ENCODE assay signal across 8 cellular contexts in genomic region chr1:48498096-48498791, GRCh38. TPM values are rescaled to one million over a fixed set of nuclear protein-coding genes. Genes with fewer than 3 reads are reported as not detected.
DNase-seq lines count a peak whose midpoint lies in the region; ATAC-seq, FAIRE-seq and TF ChIP-seq lines count a peak whose summit lies in the region.

No MANE protein-coding gene starts in this region.

- no peaks in the 10 kb centered on the region for H3K9me3 Mint-ChIP-seq in type B pancreatic cell

- no peaks in the 10 kb centered on the region for H3K4me1 ChIP-seq in pancreas

- no peak overlapping the region for H3K27ac Mint-ChIP-seq in type B pancreatic cell

- no peaks in the 10 kb centered on the region for H3K9me3 ChIP-seq in MG63
- no peaks in the 10 kb centered on the region for H3K9me3 ChIP-seq in pancreas

- H3K27me3 Mint-ChIP-seq in type B pancreatic cell = peaks cover 3% of the 10 kb centered on the region

- DNase-seq in ELR (ENCODE audit: low read depth) = peak; percentile 37
- DNase-seq in GOT3 (lab: John Stamatoyannopoulos, UW) = peak; percentile 26
- peak; percentile 51 for DNase-seq in MG63
- peak; percentile 50 for DNase-seq in SHP77 treated with DMSO at 0.1 percent for 48 hours (lab: John Stamatoyannopoulos, UW)
- peak; percentile 87 for DNase-seq in activated effector memory CD4-positive, alpha-beta T cell treated with anti-CD3 and anti-CD28 coated beads, Interleukin-2, amount 50 U/mL, for 16 hours
- peak; percentile 88 for DNase-seq in globus pallidus (ENCODE audit: low spot score)
- peak; percentile 49 to 89 (median 77) for DNase-seq in pancreas
- peak; percentile 81 for DNase-seq in type B pancreatic cell (ENCODE audit: extremely low spot score, unreplicated experiment)

- peak overlapping the region; percentile 32 for H3K4me3 Mint-ChIP-seq in type B pancreatic cell

- H3K4me1 Mint-ChIP-seq in type B pancreatic cell (ENCODE audit: unreplicated experiment) = peaks cover 17% of the 10 kb centered on the region

- H3K27ac ChIP-seq in pancreas = no peak overlapping the region

- peak; percentile 78 for FAIRE-seq in pancreas (lab: Jason Lieb, UNC)

- no peak overlapping the region for H3K4me3 ChIP-seq in MG63
- no peak overlapping the region for H3K4me3 ChIP-seq in pancreas

- TF ChIP-seq CTCF in pancreas (IDR thresholded peaks at IDR 0.05) (peak; percentile 84 to 93 (median 88)), type B pancreatic cell (conservative IDR thresholded peaks at IDR 0.05) (peak; percentile 96)

- 20 to 22% methylated on average over 15 of the region's 15 CpGs for WGBS in pancreas, 2 donors

- intact Hi-C loops in pancreas (cut with DNase I) = no loop called here

- H3K27me3 ChIP-seq in MG63 (no peaks in the 10 kb centered on the region), pancreas (no peaks in the 10 kb centered on the region)

- no peaks in the 10 kb centered on the region for H3K36me3 Mint-ChIP-seq in type B pancreatic cell

- H3K36me3 ChIP-seq in MG63 (no peaks in the 10 kb centered on the region), pancreas (no peaks in the 10 kb centered on the region)

- peak; percentile 91 to 98 (median 96) for ATAC-seq in pancreas

RNA-seq across cellular contexts. Expression of gene SPATA6, which starts 26.2 kb away (rescaled TPM):
- total RNA-seq in MG63 (2014; rRNA removed; shearing (Covaris generic); ENCODE audit: low replicate concordance) = 0.15 and 0.46 TPM in 2 replicates
- total RNA-seq in pancreas = 10 to 100 TPM in 3 of 6 donors, 1 to 10 TPM in 3; 7.5 to 13.6 (median 9.5) TPM
- polyA plus RNA-seq in pancreas = 1 to 10 TPM; 2.1 to 4.9 TPM
- total RNA-seq in type B pancreatic cell (ENCODE audit: low replicate concordance) = 7.3 and 23.5 TPM in 2 replicates

Comparison
In these comparisons a context has a peak if more than half of its experiments do, and no peak if none do; other contexts are left out.
1. DNase-seq: peak in every context shown above with its lines; median percentile 88 in globus pallidus; 87 in activated effector memory CD4-positive, alpha-beta T cell treated with anti-CD3 and anti-CD28 coated beads, Interleukin-2, amount 50 U/mL, for 16 hours; 81 in type B pancreatic cell; 77 in pancreas; 51 in MG63; 50 in SHP77 treated with DMSO at 0.1 percent for 48 hours; 37 in ELR; 26 in GOT3.